In genomic region chr20:37651932-37652331, GRCh38 we compare ENCODE assay signal across 8 cellular contexts. TPM values are rescaled to one million over a fixed set of nuclear protein-coding genes. Genes with fewer than 3 reads are reported as not detected.
DNase-seq lines count a peak whose midpoint lies in the region; ATAC-seq and TF ChIP-seq lines count a peak whose summit lies in the region.

No MANE protein-coding gene starts in this region.

- ATAC-seq in left lobe of liver (peak; percentile 100), GM19395 (IDR thresholded peaks at IDR 0.05; ENCODE audit: unreplicated experiment) (no peak), HG02798 (IDR thresholded peaks at IDR 0.05; ENCODE audit: poor library complexity, unreplicated experiment) (no peak)

- H3K27me3 Mint-ChIP-seq in type B pancreatic cell = peaks cover 58% of the 10 kb centered on the region

- H3K36me3 Mint-ChIP-seq in type B pancreatic cell = no peaks in the 10 kb centered on the region

- TF ChIP-seq CTCF in type B pancreatic cell (conservative IDR thresholded peaks at IDR 0.05) = peak; percentile 60

- H3K4me3 Mint-ChIP-seq in type B pancreatic cell = no peak overlapping the region

- no peaks in the 10 kb centered on the region for H3K4me1 Mint-ChIP-seq in type B pancreatic cell (ENCODE audit: unreplicated experiment)

- no peak overlapping the region for H3K27ac Mint-ChIP-seq in type B pancreatic cell

- H3K9me3 Mint-ChIP-seq in type B pancreatic cell = peaks cover 5% of the 10 kb centered on the region

- peak; percentile 65 for DNase-seq in activated effector memory CD4-positive, alpha-beta T cell treated with anti-CD3 and anti-CD28 coated beads, Interleukin-2, amount 50 U/mL, for 16 hours
- DNase-seq in activated effector memory CD4-positive, alpha-beta T cell treated with Interleukin-2 at 50 U/mL for 16 hours = no peak
- DNase-seq in NCI-H524 treated with DMSO at 0.1 percent for 48 hours (lab: John Stamatoyannopoulos, UW) (peak; percentile 41), astrocyte of the hippocampus (ENCODE audit: low read depth, low spot score) (peak; percentile 48), left lobe of liver (ENCODE audit: low spot score) (peak; percentile 79), type B pancreatic cell (ENCODE audit: extremely low spot score, unreplicated experiment) (no peak)

RNA-seq across cellular contexts. Expression of gene CTNNBL1, which starts 41.9 kb away (rescaled TPM):
- total RNA-seq in left lobe of liver (41.4 TPM), type B pancreatic cell (ENCODE audit: low replicate concordance) (52.2 and 60.0 TPM in 2 replicates)

Comparison
In these comparisons a context has a peak if more than half of its experiments do, and no peak if none do; other contexts are left out.
1. DNase-seq: peak in activated effector memory CD4-positive, alpha-beta T cell treated with anti-CD3 and anti-CD28 coated beads, Interleukin-2, amount 50 U/mL, for 16 hours (single experiment), NCI-H524 treated with DMSO at 0.1 percent for 48 hours (single experiment), astrocyte of the hippocampus (single experiment) and left lobe of liver (single experiment); none in activated effector memory CD4-positive, alpha-beta T cell treated with Interleukin-2 at 50 U/mL for 16 hours (single experiment) and type B pancreatic cell (single experiment).